In the genomic region with DNA sequence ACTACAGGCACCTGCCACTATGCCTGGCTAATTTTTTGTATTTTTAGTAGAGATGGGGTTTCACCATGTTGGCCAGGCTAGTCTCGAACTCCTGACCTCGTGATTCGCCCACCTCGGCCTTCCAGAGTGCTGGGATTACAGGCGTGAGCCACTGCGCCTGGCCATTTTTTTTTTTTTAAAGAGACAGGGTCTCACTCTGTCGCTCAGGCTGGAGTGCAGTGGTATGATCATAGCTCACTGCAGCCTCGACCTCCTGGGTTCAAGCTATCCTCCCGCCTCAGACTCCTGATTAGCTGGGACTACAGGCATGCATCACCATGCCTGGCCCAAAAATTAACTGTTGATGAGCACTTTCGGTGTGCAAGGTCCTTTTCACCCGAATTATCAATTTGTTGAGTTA, we compare ENCODE assay signal across 14 cellular contexts. TPM values are rescaled to one million over a fixed set of nuclear protein-coding genes. Genes with fewer than 3 reads are reported as not detected.
"Had no signal": no experiment of that assay in that cellular context is flagged by ENCODE, and none has a peak within 500 bp of the region (broad histone marks: within the 10 kb centered on the region; RNA-seq: fewer than 3 reads in every experiment).

No MANE protein-coding gene starts in this region.

RNA-seq across cellular contexts. Expression of gene NPHS1, which starts 16.2 kb away (rescaled TPM):
- total RNA-seq: activated CD4-positive, alpha-beta memory T cell treated with anti-CD3 and anti-CD28 coated beads for 36 hours; activated CD4-positive, alpha-beta memory T cell treated with anti-CD3 and anti-CD28 coated beads, Interleukin-2, amount 10 ng/mL, durations not matched to agents 7 days and 5 days; activated CD4-positive, alpha-beta T cell treated with anti-CD3 and anti-CD28 coated beads for 36 hours; activated CD4-positive, alpha-beta T cell treated with anti-CD3 and anti-CD28 coated beads, Interleukin-2, amount 10 ng/mL, durations not matched to agents 24 days and 14 days; activated CD4-positive, alpha-beta T cell treated with anti-CD3 and anti-CD28 coated beads, Interleukin-2, amount 10 ng/mL, durations not matched to agents 7 days and 5 days; activated CD8-positive, alpha-beta memory T cell treated with anti-CD3 and anti-CD28 coated beads for 36 hours; activated CD8-positive, alpha-beta memory T cell treated with anti-CD3 and anti-CD28 coated beads, Interleukin-2, amount 10 ng/mL, durations not matched to agents 7 days and 5 days; activated CD8-positive, alpha-beta T cell treated with anti-CD3 and anti-CD28 coated beads for 36 hours; activated CD8-positive, alpha-beta T cell treated with anti-CD3 and anti-CD28 coated beads, Interleukin-2, amount 10 ng/mL, durations not matched to agents 7 days and 5 days; T-helper 1 cell treated with Interleukin-12 subunit alpha and Interleukin-12 subunit beta and Interleukin-4 antibody, amounts not matched to agents 30 ng/mL and 1 ng/mL, for 36 hours; T-helper 17 cell; T-helper 2 cell treated with Interferon-gamma antibody and Interleukin-4, amounts not matched to agents 100 ng/mL and 5 ng/mL, for 36 hours had no signal

RNA-seq across cellular contexts. Expression of gene KIRREL2, which starts 20.6 kb away (rescaled TPM):
- total RNA-seq: activated B cell treated with CpG ODN at 0.5 μM for 24 hours, T-helper 17 cell had no signal

RNA-seq across cellular contexts. Expression of gene PRODH2, which starts 23.5 kb away (rescaled TPM):
- total RNA-seq: activated B cell treated with CpG ODN at 0.5 μM for 24 hours; activated CD4-positive, alpha-beta memory T cell treated with anti-CD3 and anti-CD28 coated beads for 36 hours; activated CD4-positive, alpha-beta memory T cell treated with anti-CD3 and anti-CD28 coated beads, Interleukin-2, amount 10 ng/mL, durations not matched to agents 7 days and 5 days; activated CD4-positive, alpha-beta T cell treated with anti-CD3 and anti-CD28 coated beads for 36 hours; activated CD4-positive, alpha-beta T cell treated with anti-CD3 and anti-CD28 coated beads, Interleukin-2, amount 10 ng/mL, durations not matched to agents 24 days and 14 days; activated CD4-positive, alpha-beta T cell treated with anti-CD3 and anti-CD28 coated beads, Interleukin-2, amount 10 ng/mL, durations not matched to agents 7 days and 5 days; activated CD8-positive, alpha-beta memory T cell treated with anti-CD3 and anti-CD28 coated beads for 36 hours; activated CD8-positive, alpha-beta memory T cell treated with anti-CD3 and anti-CD28 coated beads, Interleukin-2, amount 10 ng/mL, durations not matched to agents 7 days and 5 days; activated CD8-positive, alpha-beta T cell treated with anti-CD3 and anti-CD28 coated beads for 36 hours; activated CD8-positive, alpha-beta T cell treated with anti-CD3 and anti-CD28 coated beads, Interleukin-2, amount 10 ng/mL, durations not matched to agents 7 days and 5 days; T-helper 1 cell treated with Interleukin-12 subunit alpha and Interleukin-12 subunit beta and Interleukin-4 antibody, amounts not matched to agents 30 ng/mL and 1 ng/mL, for 36 hours; T-helper 17 cell; T-helper 2 cell treated with Interferon-gamma antibody and Interleukin-4, amounts not matched to agents 100 ng/mL and 5 ng/mL, for 36 hours; WTC11 had no signal

RNA-seq across cellular contexts. Expression of gene APLP1, which starts 32.3 kb away (rescaled TPM):
- total RNA-seq: activated B cell treated with CpG ODN at 0.5 μM for 24 hours, T-helper 17 cell had no signal
